In genomic region chr3:25677121-25677520, GRCh38 we compare ENCODE assay signal across 22 cellular contexts. TPM values are rescaled to one million over a fixed set of nuclear protein-coding genes. Genes with fewer than 3 reads are reported as not detected.
A peak's percentile ranks its signal among the peaks of the same experiment; 100 is the strongest.
DNase-seq lines count a peak whose midpoint lies in the region; ATAC-seq and TF ChIP-seq lines count a peak whose summit lies in the region.
"Had no signal": no experiment of that assay in that cellular context is flagged by ENCODE, and none has a peak within 500 bp of the region (broad histone marks: within the 10 kb centered on the region; RNA-seq: fewer than 3 reads in every experiment).

No MANE protein-coding gene starts in this region.

- no peak overlapping the region for H3K4me3 Mint-ChIP-seq in activated CD4-positive, alpha-beta memory T cell treated with anti-CD3 and anti-CD28 coated beads, Interleukin-2, amount 10 ng/mL, durations not matched to agents 7 days and 5 days
- H3K4me3 Mint-ChIP-seq in activated CD8-positive, alpha-beta T cell treated with anti-CD3 and anti-CD28 coated beads, Interleukin-2, amount 10 ng/mL, durations not matched to agents 7 days and 5 days, result no peak overlapping the region
- H3K4me3 Mint-ChIP-seq: CD14-positive monocyte; CD4-positive, alpha-beta T cell; CD8-positive, alpha-beta memory T cell; HFFc6 had no signal

- H3K9me3 ChIP-seq in body of pancreas, result no peaks in the 10 kb centered on the region
- H3K9me3 ChIP-seq: A549, BE2C, HAP-1 had no signal

- no peaks in the 10 kb centered on the region for H3K9me3 Mint-ChIP-seq in activated CD4-positive, alpha-beta memory T cell treated with anti-CD3 and anti-CD28 coated beads, Interleukin-2, amount 10 ng/mL, durations not matched to agents 7 days and 5 days
- no peaks in the 10 kb centered on the region for H3K9me3 Mint-ChIP-seq in activated CD8-positive, alpha-beta T cell treated with anti-CD3 and anti-CD28 coated beads, Interleukin-2, amount 10 ng/mL, durations not matched to agents 7 days and 5 days (ENCODE audit: insufficient read depth)
- H3K9me3 Mint-ChIP-seq: CD4-positive, alpha-beta T cell; CD8-positive, alpha-beta memory T cell; HFFc6 had no signal

- H3K27me3 ChIP-seq in body of pancreas, result no peaks in the 10 kb centered on the region
- H3K27me3 ChIP-seq: BE2C; BLaER1 treated with 17β-estradiol and CSF1 and Interleukin-3, amounts not matched to agents 10 nM and 100 nM had no signal

- peaks cover 5% of the 10 kb centered on the region for H3K27me3 Mint-ChIP-seq in activated CD4-positive, alpha-beta memory T cell treated with anti-CD3 and anti-CD28 coated beads, Interleukin-2, amount 10 ng/mL, durations not matched to agents 7 days and 5 days
- H3K27me3 Mint-ChIP-seq in activated CD8-positive, alpha-beta T cell treated with anti-CD3 and anti-CD28 coated beads, Interleukin-2, amount 10 ng/mL, durations not matched to agents 7 days and 5 days (ENCODE audit: low read depth), result peaks cover 4% of the 10 kb centered on the region

- H3K27ac ChIP-seq in body of pancreas, result no peak overlapping the region
- H3K27ac ChIP-seq: A549; BLaER1 treated with 17β-estradiol and CSF1 and Interleukin-3, amounts not matched to agents 10 nM and 100 nM had no signal

- peaks cover 3% of the 10 kb centered on the region for H3K4me1 ChIP-seq in body of pancreas
- H3K4me1 ChIP-seq: A549, BE2C had no signal

- intact Hi-C loops in body of pancreas (cut with DNase I), result loop anchor here (10.0 kb wide), 1 partner anchor 108 kb away; the partner anchor contains the start of gene NGLY1
- intact Hi-C loops in left colon (cut with DNase I, micrococcal nuclease), result no loop called here

- H3K36me3 Mint-ChIP-seq in activated CD4-positive, alpha-beta memory T cell treated with anti-CD3 and anti-CD28 coated beads, Interleukin-2, amount 10 ng/mL, durations not matched to agents 7 days and 5 days (ENCODE audit: low read depth), result no peaks in the 10 kb centered on the region
- no peaks in the 10 kb centered on the region for H3K36me3 Mint-ChIP-seq in activated CD8-positive, alpha-beta T cell treated with anti-CD3 and anti-CD28 coated beads, Interleukin-2, amount 10 ng/mL, durations not matched to agents 7 days and 5 days (ENCODE audit: low read depth)
- H3K36me3 Mint-ChIP-seq: CD14-positive monocyte had no signal

- TF ChIP-seq CTCF in LNCaP clone FGC (IDR thresholded peaks at IDR 0.05; ENCODE audit: control insufficient read depth, extremely low read depth, insufficient read depth) (no peak), body of pancreas (IDR thresholded peaks at IDR 0.05) (no peak)

- 29 to 30% methylated on average over 2 of the region's 2 CpGs for WGBS in body of pancreas, 2 donors

- no peak overlapping the region for H3K27ac Mint-ChIP-seq in activated CD4-positive, alpha-beta memory T cell treated with anti-CD3 and anti-CD28 coated beads, Interleukin-2, amount 10 ng/mL, durations not matched to agents 7 days and 5 days
- no peak overlapping the region for H3K27ac Mint-ChIP-seq in activated CD8-positive, alpha-beta T cell treated with anti-CD3 and anti-CD28 coated beads, Interleukin-2, amount 10 ng/mL, durations not matched to agents 7 days and 5 days
- H3K27ac Mint-ChIP-seq: CD14-positive monocyte; CD4-positive, alpha-beta T cell; CD8-positive, alpha-beta memory T cell; HFFc6 had no signal

- CTCF ChIA-PET in activated CD4-positive, alpha-beta memory T cell treated with anti-CD3 and anti-CD28 coated beads, Interleukin-2, amount 10 ng/mL, durations not matched to agents 7 days and 5 days (lab: Charles Lee), result no interaction called here
- CTCF ChIA-PET in activated CD8-positive, alpha-beta T cell treated with anti-CD3 and anti-CD28 coated beads, Interleukin-2, amount 10 ng/mL, durations not matched to agents 7 days and 5 days (lab: Charles Lee), result interaction anchor here (0.7 kb wide), 1 partner anchor 13 kb away, joined by 3 read pairs; no protein-coding TSS in a partner anchor

- H3K4me1 Mint-ChIP-seq in activated CD4-positive, alpha-beta memory T cell treated with anti-CD3 and anti-CD28 coated beads, Interleukin-2, amount 10 ng/mL, durations not matched to agents 7 days and 5 days, result no peaks in the 10 kb centered on the region
- H3K4me1 Mint-ChIP-seq in activated CD8-positive, alpha-beta T cell treated with anti-CD3 and anti-CD28 coated beads, Interleukin-2, amount 10 ng/mL, durations not matched to agents 7 days and 5 days (ENCODE audit: low read depth), result no peaks in the 10 kb centered on the region
- H3K4me1 Mint-ChIP-seq: CD14-positive monocyte; CD8-positive, alpha-beta memory T cell had no signal

- H3K4me3 ChIP-seq in LNCaP clone FGC (ENCODE audit: low read depth, low read length), result no peak overlapping the region
- H3K4me3 ChIP-seq in body of pancreas, result no peak overlapping the region
- H3K4me3 ChIP-seq: A549; BLaER1 treated with 17β-estradiol and CSF1 and Interleukin-3, amounts not matched to agents 10 nM and 100 nM; HAP-1 had no signal

- H3K36me3 ChIP-seq in body of pancreas (replicated peaks in 1 of 2; ENCODE audit: insufficient read depth in 1 of 2, low read depth in 2 of 2), result no peaks in the 10 kb centered on the region
- H3K36me3 ChIP-seq: BE2C, HAP-1 had no signal

- no peak for TF ChIP-seq POLR2A in body of pancreas (IDR thresholded peaks at IDR 0.05)

- POLR2A ChIA-PET in activated CD4-positive, alpha-beta memory T cell treated with anti-CD3 and anti-CD28 coated beads, Interleukin-2, amount 10 ng/mL, durations not matched to agents 7 days and 5 days (lab: Charles Lee), result no interaction called here
- POLR2A ChIA-PET in activated CD8-positive, alpha-beta T cell treated with anti-CD3 and anti-CD28 coated beads, Interleukin-2, amount 10 ng/mL, durations not matched to agents 7 days and 5 days (lab: Charles Lee), result no interaction called here

- DNase-seq in LNCaP clone FGC (ENCODE audit: low read depth) (peak; percentile 52), body of pancreas (no peak), left colon (no peak), activated gamma-delta T cell treated with Interleukin-2 at 50 U/mL for 16 hours (no peak), NCI-H2107 (lab: John Stamatoyannopoulos, UW) (no peak)
- DNase-seq in activated CD4-positive, alpha-beta memory T cell treated with anti-CD3 and anti-CD28 coated beads, Interleukin-2, amount 10 ng/mL, durations not matched to agents 7 days and 5 days, result no peak
- no peak for DNase-seq in activated CD8-positive, alpha-beta T cell treated with anti-CD3 and anti-CD28 coated beads, Interleukin-2, amount 10 ng/mL, durations not matched to agents 7 days and 5 days
- DNase-seq: 8988T; ACHN; AML-193; BE2C; CD4-positive, alpha-beta T cell; CD8-positive, alpha-beta memory T cell; DMS53; DMS79 treated with DMSO at 0.1 percent for 48 hours; GF-D8; GOT3; HFFc6 had no signal

- peak; percentile 21 for ATAC-seq in body of pancreas
- peak; percentile 36 for ATAC-seq in left colon
- ATAC-seq in activated CD8-positive, alpha-beta T cell treated with anti-CD3 and anti-CD28 coated beads, Interleukin-2, amount 10 ng/mL, durations not matched to agents 7 days and 5 days, result no peak
- ATAC-seq: A549 had no signal

RNA-seq across cellular contexts. Expression of gene TOP2B, which starts 12.4 kb away (rescaled TPM):
- total RNA-seq in body of pancreas (10 to 100 TPM; 52.7 to 83.1 TPM), left colon (10 to 100 TPM; 78.1 to 84.1 TPM)
- 100 to 1,000 TPM; 114 TPM for total RNA-seq in activated CD4-positive, alpha-beta memory T cell treated with anti-CD3 and anti-CD28 coated beads, Interleukin-2, amount 10 ng/mL, durations not matched to agents 7 days and 5 days
- total RNA-seq in activated CD8-positive, alpha-beta T cell treated with anti-CD3 and anti-CD28 coated beads, Interleukin-2, amount 10 ng/mL, durations not matched to agents 7 days and 5 days, result 100 to 1,000 TPM; 112 to 114 TPM
